ENCODE assay signal across 16 cellular contexts in genomic region chr9:3810231-3810630, GRCh38.
"Had no signal": no experiment of that assay in that cellular context is flagged by ENCODE, and none has a peak within 500 bp of the region (broad histone marks: within the 10 kb centered on the region; RNA-seq: fewer than 3 reads in every experiment).

No MANE protein-coding gene starts in this region.

- H3K4me3 ChIP-seq: lung, ovary, sigmoid colon, spleen, tibial artery, uterus had no signal

- H3K27ac ChIP-seq: ovary, sigmoid colon, spleen, tibial artery, uterus had no signal

- H3K27me3 ChIP-seq: ovary, sigmoid colon, spleen, tibial artery, uterus had no signal

- H3K27ac Mint-ChIP-seq: immature natural killer cell; naive thymus-derived CD4-positive, alpha-beta T cell; stimulated activated effector memory CD8-positive, alpha-beta T cell treated with anti-CD3 and anti-CD28 coated beads, Interleukin-12 subunit alpha, Interleukin-12 subunit beta, amount 100 ng/mL, for 72 hours had no signal

- H3K9me3 Mint-ChIP-seq: immature natural killer cell; stimulated activated effector memory CD8-positive, alpha-beta T cell treated with anti-CD3 and anti-CD28 coated beads, Interleukin-12 subunit alpha, Interleukin-12 subunit beta, amount 100 ng/mL, for 72 hours had no signal

- ATAC-seq: naive thymus-derived CD4-positive, alpha-beta T cell; stimulated activated effector memory CD8-positive, alpha-beta T cell treated with anti-CD3 and anti-CD28 coated beads, Interleukin-12 subunit alpha, Interleukin-12 subunit beta, amount 100 ng/mL, for 72 hours had no signal

- H3K4me3 Mint-ChIP-seq: immature natural killer cell; naive thymus-derived CD4-positive, alpha-beta T cell; stimulated activated effector memory CD8-positive, alpha-beta T cell treated with anti-CD3 and anti-CD28 coated beads, Interleukin-12 subunit alpha, Interleukin-12 subunit beta, amount 100 ng/mL, for 72 hours had no signal

- H3K4me1 ChIP-seq: sigmoid colon, spleen, tibial artery, uterus had no signal

- DNase-seq: activated CD4-positive, CD25-positive, alpha-beta regulatory T cell treated with anti-CD3 and anti-CD28 coated beads, Interleukin-2, amount 50 U/mL, for 72 hours; activated naive CD4-positive, alpha-beta T cell; activated T-cell treated with anti-CD3 and anti-CD28 coated beads for 4 hours; aorta; cortex of kidney; effector CD4-positive, alpha-beta T cell; immature natural killer cell; naive thymus-derived CD4-positive, alpha-beta T cell; ovary; sigmoid colon; spleen; T-helper 9 cell; tibial artery; uterus had no signal

- H3K36me3 ChIP-seq: ovary, sigmoid colon, spleen, tibial artery, uterus had no signal

- H3K36me3 Mint-ChIP-seq: immature natural killer cell; naive thymus-derived CD4-positive, alpha-beta T cell; stimulated activated effector memory CD8-positive, alpha-beta T cell treated with anti-CD3 and anti-CD28 coated beads, Interleukin-12 subunit alpha, Interleukin-12 subunit beta, amount 100 ng/mL, for 72 hours had no signal

- H3K4me1 Mint-ChIP-seq: immature natural killer cell; naive thymus-derived CD4-positive, alpha-beta T cell; stimulated activated effector memory CD8-positive, alpha-beta T cell treated with anti-CD3 and anti-CD28 coated beads, Interleukin-12 subunit alpha, Interleukin-12 subunit beta, amount 100 ng/mL, for 72 hours had no signal

- H3K9me3 ChIP-seq: ovary, sigmoid colon, spleen, tibial artery, uterus had no signal
